Comparison of ENCODE assay signal across 1 cellular context in genomic region chr22:37019309-37020191, GRCh38.
TF ChIP-seq lines count a peak whose summit lies in the region.

Gene MPST (plus strand): TSS chr22:37019742. CDS start chr22:37019837, 95 bp downstream.
Gene TST (minus strand): TSS chr22:37019447. CDS start chr22:37018732, 715 bp downstream.

TF ChIP-seq in A549, 52 proteins besides CTCF, POLR2A, EP300 and RAD21 (continued from another document):
- TF ChIP-seq, protein P1, sequence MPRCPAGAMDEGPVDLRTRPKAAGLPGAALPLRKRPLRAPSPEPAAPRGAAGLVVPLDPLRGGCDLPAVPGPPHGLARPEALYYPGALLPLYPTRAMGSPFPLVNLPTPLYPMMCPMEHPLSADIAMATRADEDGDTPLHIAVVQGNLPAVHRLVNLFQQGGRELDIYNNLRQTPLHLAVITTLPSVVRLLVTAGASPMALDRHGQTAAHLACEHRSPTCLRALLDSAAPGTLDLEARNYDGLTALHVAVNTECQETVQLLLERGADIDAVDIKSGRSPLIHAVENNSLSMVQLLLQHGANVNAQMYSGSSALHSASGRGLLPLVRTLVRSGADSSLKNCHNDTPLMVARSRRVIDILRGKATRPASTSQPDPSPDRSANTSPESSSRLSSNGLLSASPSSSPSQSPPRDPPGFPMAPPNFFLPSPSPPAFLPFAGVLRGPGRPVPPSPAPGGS (IDR thresholded peaks at IDR 0.05), result 0 out of 3 replicates have a peak, but pooled peaks have one; percentile 70
- TF ChIP-seq FOXS1 (CRISPR knock-in tag; IDR thresholded peaks at IDR 0.05), result no peak
- no peak for TF ChIP-seq HOXB13 (CRISPR knock-in tag; IDR thresholded peaks at IDR 0.05; ENCODE audit: low read depth)
- TF ChIP-seq CBX2 (IDR thresholded peaks at IDR 0.05; ENCODE audit: borderline replicate concordance, low read depth), result no peak
- no peak for TF ChIP-seq ELK1 (IDR thresholded peaks at IDR 0.05; ENCODE audit: low read depth, low read length)
- TF ChIP-seq MYC (IDR thresholded peaks at IDR 0.05; ENCODE audit: borderline replicate concordance, low read length), result no peak
- no peak for TF ChIP-seq SREBF2 (IDR thresholded peaks at IDR 0.05)
- TF ChIP-seq HDAC2 (IDR thresholded peaks at IDR 0.05), result no peak
- TF ChIP-seq HMGXB4 (CRISPR knock-in tag; IDR thresholded peaks at IDR 0.05; ENCODE audit: borderline replicate concordance), result no peak
- TF ChIP-seq E2F6 (IDR thresholded peaks at IDR 0.05; ENCODE audit: borderline replicate concordance, low read depth), result no peak
- TF ChIP-seq TP53 (CRISPR knock-in tag; IDR thresholded peaks at IDR 0.05), result no peak
